ENCODE assay signal across 30 cellular contexts in genomic region chr3:86801921-86802320, GRCh38.
DNase-seq lines count a peak whose midpoint lies in the region; ATAC-seq and TF ChIP-seq lines count a peak whose summit lies in the region.
"Had no signal": no experiment of that assay in that cellular context is flagged by ENCODE, and none has a peak within 500 bp of the region (broad histone marks: within the 10 kb centered on the region; RNA-seq: fewer than 3 reads in every experiment).

No MANE protein-coding gene starts in this region.

- H3K9me3 Mint-ChIP-seq in natural killer cell treated with Interleukin-12 subunit alpha and Interleukin-12 subunit beta and Interleukin-15 and Interleukin-18, amount 100 ng/mL, for 72 hours = peaks cover 26% of the 10 kb centered on the region
- H3K9me3 Mint-ChIP-seq in activated T-helper 2 cell treated with anti-CD3 and anti-CD28 coated beads, Interferon-gamma antibody, Interleukin-2, Interleukin-4, amounts not matched to agents 10 μg/mL and 5 μg/mL and 100 μg/mL, durations not matched to agents 14 hours and 24 hours and 36 hours = peaks cover 4% of the 10 kb centered on the region
- H3K9me3 Mint-ChIP-seq: activated CD4-positive, alpha-beta T cell treated with anti-CD3 and anti-CD28 coated beads, Interleukin-2, amount 10 ng/mL, durations not matched to agents 24 days and 14 days; endodermal cell had no signal

- H3K27me3 Mint-ChIP-seq in natural killer cell treated with Interleukin-12 subunit alpha and Interleukin-12 subunit beta and Interleukin-15 and Interleukin-18, amount 100 ng/mL, for 72 hours = no peaks in the 10 kb centered on the region
- H3K27me3 Mint-ChIP-seq in activated T-helper 2 cell treated with anti-CD3 and anti-CD28 coated beads, Interferon-gamma antibody, Interleukin-2, Interleukin-4, amounts not matched to agents 10 μg/mL and 5 μg/mL and 100 μg/mL, durations not matched to agents 14 hours and 24 hours and 36 hours (ENCODE audit: low read depth) = no peaks in the 10 kb centered on the region
- H3K27me3 Mint-ChIP-seq: activated CD4-positive, alpha-beta T cell treated with anti-CD3 and anti-CD28 coated beads, Interleukin-2, amount 10 ng/mL, durations not matched to agents 24 days and 14 days; activated naive CD8-positive, alpha-beta T cell treated with anti-CD3 and anti-CD28 coated beads, Interleukin-2, amount 50 U/mL, for 24 hours; CD4-positive, alpha-beta memory T cell; IgD-negative memory B cell had no signal

- no peak overlapping the region for H3K4me3 ChIP-seq in fibroblast of villous mesenchyme (ENCODE audit: low read depth, low read length)
- H3K4me3 ChIP-seq: coronary artery, esophagus muscularis mucosa, ovary, PC-9, spleen, upper lobe of left lung had no signal

- no peaks in the 10 kb centered on the region for H3K4me1 Mint-ChIP-seq in natural killer cell treated with Interleukin-12 subunit alpha and Interleukin-12 subunit beta and Interleukin-15 and Interleukin-18, amount 100 ng/mL, for 72 hours (ENCODE audit: low read depth in 2 of 2)
- no peaks in the 10 kb centered on the region for H3K4me1 Mint-ChIP-seq in activated T-helper 2 cell treated with anti-CD3 and anti-CD28 coated beads, Interferon-gamma antibody, Interleukin-2, Interleukin-4, amounts not matched to agents 10 μg/mL and 5 μg/mL and 100 μg/mL, durations not matched to agents 14 hours and 24 hours and 36 hours (ENCODE audit: low read depth)
- H3K4me1 Mint-ChIP-seq: activated CD4-positive, alpha-beta T cell treated with anti-CD3 and anti-CD28 coated beads, Interleukin-2, amount 10 ng/mL, durations not matched to agents 24 days and 14 days; activated naive CD8-positive, alpha-beta T cell treated with anti-CD3 and anti-CD28 coated beads, Interleukin-2, amount 50 U/mL, for 24 hours; CD4-positive, alpha-beta memory T cell; nephron had no signal

- H3K4me3 Mint-ChIP-seq in natural killer cell treated with Interleukin-12 subunit alpha and Interleukin-12 subunit beta and Interleukin-15 and Interleukin-18, amount 100 ng/mL, for 72 hours = no peak overlapping the region
- no peak overlapping the region for H3K4me3 Mint-ChIP-seq in activated T-helper 2 cell treated with anti-CD3 and anti-CD28 coated beads, Interferon-gamma antibody, Interleukin-2, Interleukin-4, amounts not matched to agents 10 μg/mL and 5 μg/mL and 100 μg/mL, durations not matched to agents 14 hours and 24 hours and 36 hours (ENCODE audit: low read depth)
- H3K4me3 Mint-ChIP-seq: activated CD4-positive, alpha-beta T cell treated with anti-CD3 and anti-CD28 coated beads, Interleukin-2, amount 10 ng/mL, durations not matched to agents 24 days and 14 days; activated naive CD8-positive, alpha-beta T cell treated with anti-CD3 and anti-CD28 coated beads, Interleukin-2, amount 50 U/mL, for 24 hours; activated T-cell treated with anti-CD3 and anti-CD28 coated beads, Interleukin-2, amount 50 U/mL, for 4 hours; CD4-positive, alpha-beta memory T cell; endodermal cell; IgD-negative memory B cell; nephron had no signal

- H3K27ac Mint-ChIP-seq in natural killer cell treated with Interleukin-12 subunit alpha and Interleukin-12 subunit beta and Interleukin-15 and Interleukin-18, amount 100 ng/mL, for 72 hours = no peak overlapping the region
- no peak overlapping the region for H3K27ac Mint-ChIP-seq in activated T-helper 2 cell treated with anti-CD3 and anti-CD28 coated beads, Interferon-gamma antibody, Interleukin-2, Interleukin-4, amounts not matched to agents 10 μg/mL and 5 μg/mL and 100 μg/mL, durations not matched to agents 14 hours and 24 hours and 36 hours
- H3K27ac Mint-ChIP-seq: activated CD4-positive, alpha-beta T cell treated with anti-CD3 and anti-CD28 coated beads, Interleukin-2, amount 10 ng/mL, durations not matched to agents 24 days and 14 days; activated naive CD8-positive, alpha-beta T cell treated with anti-CD3 and anti-CD28 coated beads, Interleukin-2, amount 50 U/mL, for 24 hours; CD4-positive, alpha-beta memory T cell; endodermal cell; IgD-negative memory B cell; nephron had no signal

- DNase-seq in HCEC 1CT (peak; percentile 38), astrocyte of the hippocampus (ENCODE audit: low read depth, low spot score) (peak; percentile 30), fibroblast of villous mesenchyme (ENCODE audit: low read depth) (peak; percentile 8), epidermal melanocyte (ENCODE audit: insufficient read length, low spot score) (no peak)
- DNase-seq in natural killer cell treated with Interleukin-12 subunit alpha and Interleukin-12 subunit beta and Interleukin-15 and Interleukin-18, amount 100 ng/mL, for 72 hours (ENCODE audit: low spot score) = no peak
- DNase-seq in activated T-helper 2 cell treated with anti-CD3 and anti-CD28 coated beads, Interferon-gamma antibody, Interleukin-2, Interleukin-4, amounts not matched to agents 10 μg/mL and 5 μg/mL and 100 μg/mL, durations not matched to agents 14 hours and 24 hours and 36 hours (ENCODE audit: low spot score) = no peak
- DNase-seq: activated CD4-positive, alpha-beta T cell treated with anti-CD3 and anti-CD28 coated beads, Interleukin-2, amount 10 ng/mL, durations not matched to agents 24 days and 14 days; activated naive CD8-positive, alpha-beta T cell treated with anti-CD3 and anti-CD28 coated beads, Interleukin-2, amount 50 U/mL, for 24 hours; activated T-cell treated with anti-CD3 and anti-CD28 coated beads, Interleukin-2, amount 50 U/mL, for 4 hours; CD4-positive, alpha-beta memory T cell; endodermal cell; H7; islet precursor cell; left ventricle myocardium superior; midbrain; NCI-H1092; NCI-H187 treated with DMSO at 0.1 percent for 48 hours; NCI-H526 treated with DMSO at 0.1 percent for 48 hours; ovary; PC-9; retina; Right ventricle myocardium superior; spleen; T-helper 9 cell; upper lobe of left lung had no signal

- ATAC-seq in GM21423 (IDR thresholded peaks at IDR 0.05; ENCODE audit: unreplicated experiment) = no peak
- ATAC-seq in natural killer cell treated with Interleukin-12 subunit alpha and Interleukin-12 subunit beta and Interleukin-15 and Interleukin-18, amount 100 ng/mL, for 72 hours = no peak
- ATAC-seq: activated naive CD8-positive, alpha-beta T cell treated with anti-CD3 and anti-CD28 coated beads, Interleukin-2, amount 50 U/mL, for 24 hours; activated T-cell treated with anti-CD3 and anti-CD28 coated beads, Interleukin-2, amount 50 U/mL, for 4 hours; left ventricle myocardium superior had no signal

- no peak for TF ChIP-seq CTCF in fibroblast of villous mesenchyme (IDR thresholded peaks at IDR 0.05; ENCODE audit: insufficient read depth, low read depth, low read length)

- intact Hi-C loops in activated T-helper 2 cell treated with anti-CD3 and anti-CD28 coated beads, Interferon-gamma antibody, Interleukin-2, Interleukin-4, amounts not matched to agents 10 μg/mL and 5 μg/mL and 100 μg/mL, durations not matched to agents 14 hours and 24 hours and 36 hours (cut with micrococcal nuclease) = no loop called here

- peaks cover 15% of the 10 kb centered on the region for H3K36me3 Mint-ChIP-seq in natural killer cell treated with Interleukin-12 subunit alpha and Interleukin-12 subunit beta and Interleukin-15 and Interleukin-18, amount 100 ng/mL, for 72 hours
- no peaks in the 10 kb centered on the region for H3K36me3 Mint-ChIP-seq in activated T-helper 2 cell treated with anti-CD3 and anti-CD28 coated beads, Interferon-gamma antibody, Interleukin-2, Interleukin-4, amounts not matched to agents 10 μg/mL and 5 μg/mL and 100 μg/mL, durations not matched to agents 14 hours and 24 hours and 36 hours (ENCODE audit: low read depth)
- H3K36me3 Mint-ChIP-seq: CD4-positive, alpha-beta memory T cell; IgD-negative memory B cell had no signal

Comparison
In these comparisons a context has a peak if more than half of its experiments do, and no peak if none do; other contexts are left out.
1. DNase-seq: peak in HCEC 1CT (single experiment), astrocyte of the hippocampus (single experiment) and fibroblast of villous mesenchyme (single experiment); none in natural killer cell treated with Interleukin-12 subunit alpha and Interleukin-12 subunit beta and Interleukin-15 and Interleukin-18, amount 100 ng/mL, for 72 hours (single experiment), epidermal melanocyte (single experiment) and activated T-helper 2 cell treated with anti-CD3 and anti-CD28 coated beads, Interferon-gamma antibody, Interleukin-2, Interleukin-4, amounts not matched to agents 10 μg/mL and 5 μg/mL and 100 μg/mL, durations not matched to agents 14 hours and 24 hours and 36 hours (single experiment).